ENCODE assay signal across 7 cellular contexts in genomic region chr2:241635756-241636155, GRCh38. TPM values are rescaled to one million over a fixed set of nuclear protein-coding genes. Genes with fewer than 3 reads are reported as not detected.
DNase-seq lines count a peak whose midpoint lies in the region; ATAC-seq and TF ChIP-seq lines count a peak whose summit lies in the region.

No MANE protein-coding gene starts in this region.

- peak overlapping the region; percentile 82 for H3K4me3 ChIP-seq in HFF-Myc (replicated peaks; ENCODE audit: low read depth, low read length)

- DNase-seq in HFF-Myc (ENCODE audit: extremely low read depth, low read depth) (no peak), glutamatergic neuron (no peak), 8988T (no peak), NCI-H1930 (lab: John Stamatoyannopoulos, UW) (no peak), NOMO-1 treated with dmso at 0.1 percent for 144 hours (lab: John Stamatoyannopoulos, UW; ENCODE audit: unreplicated experiment) (no peak)
- DNase-seq in stimulated activated effector memory CD8-positive, alpha-beta T cell treated with anti-CD3 and anti-CD28 coated beads, Interleukin-12 subunit alpha, Interleukin-12 subunit beta, amount 100 ng/mL, for 72 hours (ENCODE audit: low spot score in 2 of 2): no peak

- no peak for ATAC-seq in stimulated activated effector memory CD8-positive, alpha-beta T cell treated with anti-CD3 and anti-CD28 coated beads, Interleukin-12 subunit alpha, Interleukin-12 subunit beta, amount 100 ng/mL, for 72 hours

- H3K4me3 Mint-ChIP-seq in glutamatergic neuron (ENCODE audit: unreplicated experiment): peak overlapping the region; percentile 85
- H3K4me3 Mint-ChIP-seq in stimulated activated effector memory CD8-positive, alpha-beta T cell treated with anti-CD3 and anti-CD28 coated beads, Interleukin-12 subunit alpha, Interleukin-12 subunit beta, amount 100 ng/mL, for 72 hours: peak overlapping the region; percentile 78

- no peak for TF ChIP-seq CTCF in HFF-Myc (IDR thresholded peaks at IDR 0.05; ENCODE audit: low read depth, low read length, missing control alignments)
- no peak for TF ChIP-seq CTCF in VCaP (conservative IDR thresholded peaks at IDR 0.05)
- TF ChIP-seq CTCF in glutamatergic neuron (IDR thresholded peaks at IDR 0.05; ENCODE audit: partially characterized antibody, unreplicated experiment): no peak

- peaks cover 11% of the 10 kb centered on the region for H3K9me3 Mint-ChIP-seq in glutamatergic neuron (ENCODE audit: unreplicated experiment)
- H3K9me3 Mint-ChIP-seq in stimulated activated effector memory CD8-positive, alpha-beta T cell treated with anti-CD3 and anti-CD28 coated beads, Interleukin-12 subunit alpha, Interleukin-12 subunit beta, amount 100 ng/mL, for 72 hours: no peaks in the 10 kb centered on the region

- peaks cover 6% of the 10 kb centered on the region for H3K27me3 Mint-ChIP-seq in glutamatergic neuron (ENCODE audit: unreplicated experiment)

- H3K4me1 Mint-ChIP-seq in glutamatergic neuron (ENCODE audit: low read depth, unreplicated experiment): peaks cover 15% of the 10 kb centered on the region
- H3K4me1 Mint-ChIP-seq in stimulated activated effector memory CD8-positive, alpha-beta T cell treated with anti-CD3 and anti-CD28 coated beads, Interleukin-12 subunit alpha, Interleukin-12 subunit beta, amount 100 ng/mL, for 72 hours: peaks cover 42% of the 10 kb centered on the region

- H3K27ac Mint-ChIP-seq in glutamatergic neuron (ENCODE audit: unreplicated experiment): peak overlapping the region; percentile 68
- peak overlapping the region; percentile 71 for H3K27ac Mint-ChIP-seq in stimulated activated effector memory CD8-positive, alpha-beta T cell treated with anti-CD3 and anti-CD28 coated beads, Interleukin-12 subunit alpha, Interleukin-12 subunit beta, amount 100 ng/mL, for 72 hours

- peaks cover 12% of the 10 kb centered on the region for H3K36me3 Mint-ChIP-seq in glutamatergic neuron (ENCODE audit: unreplicated experiment)
- H3K36me3 Mint-ChIP-seq in stimulated activated effector memory CD8-positive, alpha-beta T cell treated with anti-CD3 and anti-CD28 coated beads, Interleukin-12 subunit alpha, Interleukin-12 subunit beta, amount 100 ng/mL, for 72 hours: peaks cover 52% of the 10 kb centered on the region

- peak overlapping the region; percentile 97 for H3K27ac ChIP-seq in VCaP

RNA-seq across cellular contexts. Expression of gene THAP4, which starts 1.2 kb away (rescaled TPM):
- total RNA-seq in glutamatergic neuron (ENCODE audit: unreplicated experiment): 32.4 TPM

RNA-seq across cellular contexts. Expression of gene ATG4B, which starts 1.7 kb away (rescaled TPM):
- total RNA-seq in glutamatergic neuron (ENCODE audit: unreplicated experiment): 115 TPM

RNA-seq across cellular contexts. Expression of gene DTYMK, which starts 50.9 kb away (rescaled TPM):
- total RNA-seq in glutamatergic neuron (ENCODE audit: unreplicated experiment): 32.8 TPM
